In genomic region chr12:14283489-14284144, GRCh38 we compare ENCODE assay signal across 9 cellular contexts.
A peak's percentile ranks its signal among the peaks of the same experiment; 100 is the strongest.
DNase-seq lines count a peak whose midpoint lies in the region; ATAC-seq and TF ChIP-seq lines count a peak whose summit lies in the region.
"Had no signal": no experiment of that assay in that cellular context is flagged by ENCODE, and none has a peak within 500 bp of the region (broad histone marks: within the 10 kb centered on the region; RNA-seq: fewer than 3 reads in every experiment).

No MANE protein-coding gene starts in this region.

- H3K9me3 ChIP-seq in uterus (no peaks in the 10 kb centered on the region), MG63 (no peaks in the 10 kb centered on the region), tibial nerve (no peaks in the 10 kb centered on the region)

- H3K9me3 Mint-ChIP-seq in stimulated activated naive CD8-positive, alpha-beta T cell treated with anti-CD3 and anti-CD28 coated beads, Interleukin-15, Interleukin-2, amounts not matched to agents 100 ng/mL and 50 ng/mL, for 24 hours = peaks cover 11% of the 10 kb centered on the region
- peaks cover 14% of the 10 kb centered on the region for H3K9me3 Mint-ChIP-seq in activated naive CD8-positive, alpha-beta T cell treated with anti-CD3 and anti-CD28 coated beads, Interleukin-2, amount 50 U/mL, for 24 hours

- H3K27ac ChIP-seq in uterus = peak overlapping the region; percentile 53 to 62
- peak overlapping the region in 1 of 4 donors; percentile 7 for H3K27ac ChIP-seq in tibial nerve

- no peaks in the 10 kb centered on the region for H3K27me3 Mint-ChIP-seq in stimulated activated naive CD8-positive, alpha-beta T cell treated with anti-CD3 and anti-CD28 coated beads, Interleukin-15, Interleukin-2, amounts not matched to agents 100 ng/mL and 50 ng/mL, for 24 hours
- no peaks in the 10 kb centered on the region for H3K27me3 Mint-ChIP-seq in activated naive CD8-positive, alpha-beta T cell treated with anti-CD3 and anti-CD28 coated beads, Interleukin-2, amount 50 U/mL, for 24 hours

- WGBS in tibial nerve, 2 donors = 47 to 49% methylated on average over 6 of the region's 6 CpGs

- TF ChIP-seq EP300 in tibial nerve (IDR thresholded peaks at IDR 0.05) = no peak

- TF ChIP-seq CTCF in uterus (IDR thresholded peaks at IDR 0.05) (no peak), tibial nerve (IDR thresholded peaks at IDR 0.05) (no peak)

- peaks cover 13% of the 10 kb centered on the region for H3K36me3 Mint-ChIP-seq in stimulated activated naive CD8-positive, alpha-beta T cell treated with anti-CD3 and anti-CD28 coated beads, Interleukin-15, Interleukin-2, amounts not matched to agents 100 ng/mL and 50 ng/mL, for 24 hours (ENCODE audit: low read depth)
- H3K36me3 Mint-ChIP-seq in activated naive CD8-positive, alpha-beta T cell treated with anti-CD3 and anti-CD28 coated beads, Interleukin-2, amount 50 U/mL, for 24 hours (ENCODE audit: low read depth) = peaks cover 10% of the 10 kb centered on the region

- H3K27me3 ChIP-seq in uterus (no peaks in the 10 kb centered on the region), MG63 (no peaks in the 10 kb centered on the region), tibial nerve (no peaks in the 10 kb centered on the region)

- intact Hi-C loops in uterus (cut with DNase I; ENCODE audit: low total_unique reads) = no loop called here

- DNase-seq in stimulated activated naive CD8-positive, alpha-beta T cell treated with anti-CD3 and anti-CD28 coated beads, Interleukin-15, Interleukin-2, amounts not matched to agents 100 U/mL and 50 U/mL, for 24 hours = no peak
- DNase-seq in activated naive CD8-positive, alpha-beta T cell treated with anti-CD3 and anti-CD28 coated beads, Interleukin-2, amount 50 U/mL, for 24 hours = no peak
- DNase-seq in uterus (no peak), MG63 (no peak), tibial nerve (ENCODE audit: low spot score in 2 of 2) (no peak), Kasumi-1 (lab: John Stamatoyannopoulos, UW) (no peak)
- DNase-seq: activated effector memory CD4-positive, alpha-beta T cell treated with anti-CD3 and anti-CD28 coated beads, Interleukin-2, amount 50 U/mL, for 16 hours had no signal

- no peak for ATAC-seq in stimulated activated naive CD8-positive, alpha-beta T cell treated with anti-CD3 and anti-CD28 coated beads, Interleukin-15, Interleukin-2, amounts not matched to agents 100 U/mL and 50 U/mL, for 24 hours
- peak; percentile 40 for ATAC-seq in HG03439 (IDR thresholded peaks at IDR 0.05; ENCODE audit: unreplicated experiment)
- no peak for ATAC-seq in activated naive CD8-positive, alpha-beta T cell treated with anti-CD3 and anti-CD28 coated beads, Interleukin-2, amount 50 U/mL, for 24 hours

- no peak for TF ChIP-seq POLR2A in uterus (IDR thresholded peaks at IDR 0.05)
- no peak for TF ChIP-seq POLR2A in tibial nerve (IDR thresholded peaks at IDR 0.05)

- no peak overlapping the region for H3K4me3 Mint-ChIP-seq in stimulated activated naive CD8-positive, alpha-beta T cell treated with anti-CD3 and anti-CD28 coated beads, Interleukin-15, Interleukin-2, amounts not matched to agents 100 ng/mL and 50 ng/mL, for 24 hours
- H3K4me3 Mint-ChIP-seq in activated naive CD8-positive, alpha-beta T cell treated with anti-CD3 and anti-CD28 coated beads, Interleukin-2, amount 50 U/mL, for 24 hours = no peak overlapping the region

- peak overlapping the region; percentile 78 for H3K27ac Mint-ChIP-seq in stimulated activated naive CD8-positive, alpha-beta T cell treated with anti-CD3 and anti-CD28 coated beads, Interleukin-15, Interleukin-2, amounts not matched to agents 100 ng/mL and 50 ng/mL, for 24 hours
- H3K27ac Mint-ChIP-seq in activated naive CD8-positive, alpha-beta T cell treated with anti-CD3 and anti-CD28 coated beads, Interleukin-2, amount 50 U/mL, for 24 hours = peak overlapping the region; percentile 77

- no peaks in the 10 kb centered on the region for H3K4me1 ChIP-seq in uterus
- no peaks in the 10 kb centered on the region for H3K4me1 ChIP-seq in tibial nerve

- H3K36me3 ChIP-seq in uterus = no peaks in the 10 kb centered on the region
- no peaks in the 10 kb centered on the region for H3K36me3 ChIP-seq in MG63
- H3K36me3 ChIP-seq in tibial nerve = no peaks in the 10 kb centered on the region

- H3K4me1 Mint-ChIP-seq in stimulated activated naive CD8-positive, alpha-beta T cell treated with anti-CD3 and anti-CD28 coated beads, Interleukin-15, Interleukin-2, amounts not matched to agents 100 ng/mL and 50 ng/mL, for 24 hours (ENCODE audit: low read depth) = peaks cover 33% of the 10 kb centered on the region
- H3K4me1 Mint-ChIP-seq in activated naive CD8-positive, alpha-beta T cell treated with anti-CD3 and anti-CD28 coated beads, Interleukin-2, amount 50 U/mL, for 24 hours = peaks cover 17% of the 10 kb centered on the region

- H3K4me3 ChIP-seq in uterus (no peak overlapping the region), MG63 (no peak overlapping the region), tibial nerve (no peak overlapping the region)
